Comparison of ENCODE assay signal across 8 cellular contexts in the genomic region with DNA sequence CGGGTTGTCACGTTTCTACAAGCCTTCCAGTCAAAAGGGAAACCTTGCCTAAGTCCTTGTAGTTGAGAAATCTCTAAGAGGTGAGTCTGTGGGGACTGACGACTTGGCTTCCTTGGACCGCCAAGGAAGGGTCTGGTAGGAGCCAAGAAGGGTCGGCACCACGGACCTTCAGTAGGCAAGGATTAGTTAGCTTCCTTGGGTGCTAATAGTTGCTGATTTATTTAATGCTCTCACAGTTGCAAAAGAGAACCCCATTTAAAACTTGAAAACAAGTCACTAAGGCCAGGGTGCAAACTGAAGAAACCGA. TPM values are rescaled to one million over a fixed set of nuclear protein-coding genes. Genes with fewer than 3 reads are reported as not detected.
DNase-seq lines count a peak whose midpoint lies in the region; ATAC-seq, FAIRE-seq and TF ChIP-seq lines count a peak whose summit lies in the region.

No MANE protein-coding gene starts in this region.

- dilution Hi-C loops in endothelial cell of umbilical vein (cut with MboI; ENCODE audit: extremely low pct_ligation_motif_present, low sequenced_read_pairs): no loop called here

- peaks cover 41% of the 10 kb centered on the region for H3K4me1 Mint-ChIP-seq in CD4-positive, alpha-beta T cell (ENCODE audit: low read depth)

- no peak for TF ChIP-seq CTCF in CD4-positive, alpha-beta T cell (IDR thresholded peaks at IDR 0.05)
- no peak for TF ChIP-seq CTCF in NB4 (IDR thresholded peaks at IDR 0.05; ENCODE audit: low read depth, low read length)
- no peak for TF ChIP-seq CTCF in endothelial cell of umbilical vein (IDR thresholded peaks at IDR 0.05; ENCODE audit: extremely low read depth in 1 of 2, insufficient read depth in 1 of 2, low read depth in 1 of 2, low read length in 2 of 2)
- no peak for TF ChIP-seq CTCF in psoas muscle (IDR thresholded peaks at IDR 0.05)

- ATAC-seq in CD4-positive, alpha-beta T cell (ENCODE audit: poor library complexity): peak; percentile 22
- ATAC-seq in GM21526 (IDR thresholded peaks at IDR 0.05; ENCODE audit: low FRiP score, unreplicated experiment): peak; percentile 38
- ATAC-seq in psoas muscle: no peak

- no peaks in the 10 kb centered on the region for H3K79me2 ChIP-seq in endothelial cell of umbilical vein (ENCODE audit: control insufficient read depth, insufficient read depth, low read length)

- peaks cover 38% of the 10 kb centered on the region for H3K36me3 Mint-ChIP-seq in CD4-positive, alpha-beta T cell (ENCODE audit: low read depth)

- H2AFZ ChIP-seq in endothelial cell of umbilical vein (ENCODE audit: low read depth, low read length): peak overlapping the region; percentile 86

- intact Hi-C loops in CD4-positive, alpha-beta T cell (cut with DNase I, micrococcal nuclease): loop anchor here (2.0 to 10.0 kb wide), 5 partner anchors 40 to 596 kb away; a partner anchor contains a TSS
- intact Hi-C loops in endothelial cell of umbilical vein (cut with micrococcal nuclease): no loop called here
- intact Hi-C loops in psoas muscle (cut with DNase I): no loop called here

- no peaks in the 10 kb centered on the region for H3K27me3 ChIP-seq in CD4-positive, alpha-beta T cell (ENCODE audit: control insufficient read depth, insufficient read depth, low read length)
- H3K27me3 ChIP-seq in endothelial cell of umbilical vein (ENCODE audit: control insufficient read depth in 2 of 2, insufficient read depth in 2 of 2, low read length in 2 of 2) (no peaks in the 10 kb centered on the region), psoas muscle (ENCODE audit: insufficient read depth in 3 of 3, low read length in 2 of 3) (no peaks in the 10 kb centered on the region)

- peak overlapping the region; percentile 96 for H3K27ac ChIP-seq in CD4-positive, alpha-beta T cell (ENCODE audit: low read depth, low read length)
- H3K27ac ChIP-seq in endothelial cell of umbilical vein (ENCODE audit: insufficient read depth, low read depth, low read length) (peak overlapping the region; percentile 74), psoas muscle (peak overlapping the region; percentile 97)

- DNase-seq in CD4-positive, alpha-beta T cell: no peak
- DNase-seq in NB4 (ENCODE audit: low read depth) (no peak), endothelial cell of umbilical vein (ENCODE audit: low read depth, low spot score) (no peak), psoas muscle (no peak), mesenteric fat pad (ENCODE audit: low spot score) (no peak), NCI-H1694 (lab: John Stamatoyannopoulos, UW) (no peak)
- no peak for DNase-seq in stimulated activated naive CD4-positive, alpha-beta T cell treated with Interleukin-2 at 50 U/mL for 16 hours (lab: John Stamatoyannopoulos, UW)

- H3K36me3 ChIP-seq in endothelial cell of umbilical vein (ENCODE audit: control insufficient read depth in 2 of 2, extremely low read depth in 1 of 2, insufficient read depth in 2 of 2, low read length in 2 of 2) (no peaks in the 10 kb centered on the region), psoas muscle (ENCODE audit: insufficient read depth in 1 of 2, low read depth in 1 of 2) (peaks cover 2 to 40% of the 10 kb centered on the region in 2 donors)

- CTCF ChIA-PET in CD4-positive, alpha-beta T cell (lab: Charles Lee): no interaction called here
- CTCF ChIA-PET in endothelial cell of umbilical vein (lab: Charles Lee): no interaction called here

- no peaks in the 10 kb centered on the region for H3K9me1 ChIP-seq in endothelial cell of umbilical vein (replicated peaks; ENCODE audit: control insufficient read depth, extremely low read depth, insufficient read depth, low read length)

- peak overlapping the region; percentile 68 for H3K9ac ChIP-seq in endothelial cell of umbilical vein (replicated peaks; ENCODE audit: extremely low read depth, insufficient read depth, low read length)

- peak overlapping the region; percentile 70 for H3K4me2 ChIP-seq in endothelial cell of umbilical vein (ENCODE audit: insufficient read depth, low read length)

- H4K20me1 ChIP-seq in endothelial cell of umbilical vein (replicated peaks; ENCODE audit: control insufficient read depth, extremely low read depth, insufficient read depth, low read length): no peaks in the 10 kb centered on the region

- H3K27me3 Mint-ChIP-seq in CD4-positive, alpha-beta T cell: peaks cover 3% of the 10 kb centered on the region

- H3K4me3 Mint-ChIP-seq in CD4-positive, alpha-beta T cell: peak overlapping the region; percentile 98

- H3K9me3 ChIP-seq in CD4-positive, alpha-beta T cell (ENCODE audit: control insufficient read depth, low read length): no peaks in the 10 kb centered on the region
- no peaks in the 10 kb centered on the region for H3K9me3 ChIP-seq in endothelial cell of umbilical vein (replicated peaks; ENCODE audit: control insufficient read depth, insufficient read depth, low read length)
- no peaks in the 10 kb centered on the region for H3K9me3 ChIP-seq in psoas muscle

- no peaks in the 10 kb centered on the region for H3K9me3 Mint-ChIP-seq in CD4-positive, alpha-beta T cell

- TF ChIP-seq POLR2A in NB4 (IDR thresholded peaks at IDR 0.05; ENCODE audit: extremely low read depth, insufficient read length) (no peak), endothelial cell of umbilical vein (IDR thresholded peaks at IDR 0.05; ENCODE audit: low read depth, low read length) (no peak)

- BruUV-seq in endothelial cell of umbilical vein (replicated peaks; lab: Mats Ljungman, UMichigan): TSS peak; percentile 85

- peak overlapping the region; percentile 100 for H3K27ac Mint-ChIP-seq in CD4-positive, alpha-beta T cell

- H3K4me1 ChIP-seq in endothelial cell of umbilical vein (ENCODE audit: control insufficient read depth, extremely low read depth, insufficient read depth, low read length) (peaks cover 11% of the 10 kb centered on the region), psoas muscle (peaks cover 39% of the 10 kb centered on the region)

- 1 to 3% (median 2%) methylated on average over 7 of the region's 7 CpGs for WGBS in psoas muscle, 3 donors

- no peak for FAIRE-seq in endothelial cell of umbilical vein (lab: Jason Lieb, UNC)

- POLR2A ChIA-PET in CD4-positive, alpha-beta T cell (lab: Charles Lee): interaction anchor here (1.5 kb wide), 1 partner anchor 749 kb away, joined by 4 read pairs; no protein-coding TSS in a partner anchor
- POLR2A ChIA-PET in endothelial cell of umbilical vein (lab: Charles Lee): no interaction called here

- H3K4me3 ChIP-seq in NB4 (ENCODE audit: low read depth, low read length) (peak overlapping the region; percentile 80), endothelial cell of umbilical vein (replicated peaks in 1 of 3; ENCODE audit: insufficient read depth in 1 of 3, low read depth in 1 of 3, low read length in 3 of 3) (peak overlapping the region; percentile 62 to 71 (median 69)), psoas muscle (peak overlapping the region; percentile 89)

RNA-seq across cellular contexts. Expression of a gene that starts 0.4 kb away (rescaled TPM):
- total RNA-seq in CD4-positive, alpha-beta T cell: 1 to 10 TPM; 5.8 to 5.9 TPM
- total RNA-seq in endothelial cell of umbilical vein: 5.0 and 6.1 TPM in 2 replicates
- polyA plus RNA-seq in endothelial cell of umbilical vein: 4.1 and 4.7 TPM in 2 replicates
- polyA plus RNA-seq in endothelial cell of umbilical vein (2011; cell fraction: cytosol; rRNA removed): 3.6 and 4.2 TPM in 2 replicates
- polyA plus RNA-seq in endothelial cell of umbilical vein (2011; cell fraction: nucleus; rRNA removed): 2.9 and 3.6 TPM in 2 replicates
- 2.7 and 4.2 TPM in 2 replicates for polyA plus RNA-seq in endothelial cell of umbilical vein (2012)
- 13.0 and 13.7 TPM in 2 replicates for polyA minus RNA-seq in endothelial cell of umbilical vein
- polyA minus RNA-seq in endothelial cell of umbilical vein (2011; cell fraction: cytosol; rRNA and poly(A)+ RNA removed): 16.1 TPM
- polyA minus RNA-seq in endothelial cell of umbilical vein (2011; cell fraction: nucleus; rRNA and poly(A)+ RNA removed): 4.4 and 8.1 TPM in 2 replicates
- 1 to 10 TPM; 4.1 to 6.8 (median 5.8) TPM for total RNA-seq in psoas muscle
- 1 to 10 TPM; 2.6 to 7.8 (median 2.7) TPM for polyA plus RNA-seq in psoas muscle
- total RNA-seq in mesenteric fat pad: 9.5 TPM

RNA-seq across cellular contexts. Expression of a gene that starts 28.7 kb away (rescaled TPM):
- not detected for total RNA-seq in CD4-positive, alpha-beta T cell
- not detected in 2 replicates for total RNA-seq in endothelial cell of umbilical vein
- not detected in 2 replicates for polyA plus RNA-seq in endothelial cell of umbilical vein
- not detected in 2 replicates for polyA plus RNA-seq in endothelial cell of umbilical vein (2011; cell fraction: cytosol; rRNA removed)
- polyA plus RNA-seq in endothelial cell of umbilical vein (2011; cell fraction: nucleus; rRNA removed): not detected in 2 replicates
- not detected in 2 replicates for polyA plus RNA-seq in endothelial cell of umbilical vein (2012)
- polyA minus RNA-seq in endothelial cell of umbilical vein: not detected in 2 replicates
- not detected for polyA minus RNA-seq in endothelial cell of umbilical vein (2011; cell fraction: cytosol; rRNA and poly(A)+ RNA removed)
- not detected in 2 replicates for polyA minus RNA-seq in endothelial cell of umbilical vein (2011; cell fraction: nucleus; rRNA and poly(A)+ RNA removed)
- total RNA-seq in psoas muscle: 1 to 10 TPM in 1 of 4 donors, under 1 TPM in 1, not detected in 2; 0.86 to 4.8 TPM
- under 1 TPM; 0.08 to 0.14 (median 0.11) TPM for polyA plus RNA-seq in psoas muscle
- total RNA-seq in mesenteric fat pad: not detected

RNA-seq across cellular contexts. Expression of a gene that starts 40.1 kb away (rescaled TPM):
- 1 to 10 TPM; 7.1 to 7.4 TPM for total RNA-seq in CD4-positive, alpha-beta T cell
- total RNA-seq in endothelial cell of umbilical vein (15.7 and 16.6 TPM in 2 replicates), psoas muscle (10 to 100 TPM; 18.5 to 26.2 (median 21.9) TPM), mesenteric fat pad (24.3 TPM)
- polyA plus RNA-seq in endothelial cell of umbilical vein (2.9 and 3.7 TPM in 2 replicates), psoas muscle (10 to 100 TPM in 1 of 3 donors, 1 to 10 TPM in 2; 5.7 to 31.5 (median 7.2) TPM)
- 3.8 and 4.1 TPM in 2 replicates for polyA plus RNA-seq in endothelial cell of umbilical vein (2011; cell fraction: cytosol; rRNA removed)
- polyA plus RNA-seq in endothelial cell of umbilical vein (2011; cell fraction: nucleus; rRNA removed): 9.3 and 9.7 TPM in 2 replicates
- 5.3 and 7.5 TPM in 2 replicates for polyA plus RNA-seq in endothelial cell of umbilical vein (2012)
- polyA minus RNA-seq in endothelial cell of umbilical vein: 3.8 and 7.5 TPM in 2 replicates
- polyA minus RNA-seq in endothelial cell of umbilical vein (2011; cell fraction: cytosol; rRNA and poly(A)+ RNA removed): 11.8 TPM
- 5.7 and 6.1 TPM in 2 replicates for polyA minus RNA-seq in endothelial cell of umbilical vein (2011; cell fraction: nucleus; rRNA and poly(A)+ RNA removed)

RNA-seq across cellular contexts. Expression of a gene that starts 40.2 kb away (rescaled TPM):
- total RNA-seq in CD4-positive, alpha-beta T cell: 1 to 10 TPM; 4.1 to 5.9 TPM
- total RNA-seq in endothelial cell of umbilical vein (19.4 and 19.8 TPM in 2 replicates), psoas muscle (10 to 100 TPM; 12.8 to 21.0 (median 19.2) TPM), mesenteric fat pad (13.5 TPM)
- polyA plus RNA-seq in endothelial cell of umbilical vein (5.1 and 6.5 TPM in 2 replicates), psoas muscle (10 to 100 TPM in 2 of 3 donors, 1 to 10 TPM in 1; 6.1 to 12.1 (median 11.9) TPM)
- polyA plus RNA-seq in endothelial cell of umbilical vein (2011; cell fraction: cytosol; rRNA removed): 6.9 and 7.0 TPM in 2 replicates
- 12.9 and 14.5 TPM in 2 replicates for polyA plus RNA-seq in endothelial cell of umbilical vein (2011; cell fraction: nucleus; rRNA removed)
- 9.0 and 12.7 TPM in 2 replicates for polyA plus RNA-seq in endothelial cell of umbilical vein (2012)
- 15.0 and 21.7 TPM in 2 replicates for polyA minus RNA-seq in endothelial cell of umbilical vein
- 53.1 TPM for polyA minus RNA-seq in endothelial cell of umbilical vein (2011; cell fraction: cytosol; rRNA and poly(A)+ RNA removed)
- polyA minus RNA-seq in endothelial cell of umbilical vein (2011; cell fraction: nucleus; rRNA and poly(A)+ RNA removed): 11.3 and 13.1 TPM in 2 replicates

Comparison
In these comparisons a context has a peak if more than half of its experiments do, and no peak if none do; other contexts are left out.
1. ATAC-seq: peak in CD4-positive, alpha-beta T cell (single experiment) and GM21526 (single experiment); none in psoas muscle (0 of 4).
2. intact Hi-C loops: an anchor here in CD4-positive, alpha-beta T cell (2.0 to 10.0 kb wide); none called in endothelial cell of umbilical vein and psoas muscle.
3. Peak in every context shown above with its lines, with median percentiles within 50 percentile points of each other: H3K27ac ChIP-seq and H3K4me3 ChIP-seq.